ENCODE assay signal across 19 cellular contexts in the genomic region with DNA sequence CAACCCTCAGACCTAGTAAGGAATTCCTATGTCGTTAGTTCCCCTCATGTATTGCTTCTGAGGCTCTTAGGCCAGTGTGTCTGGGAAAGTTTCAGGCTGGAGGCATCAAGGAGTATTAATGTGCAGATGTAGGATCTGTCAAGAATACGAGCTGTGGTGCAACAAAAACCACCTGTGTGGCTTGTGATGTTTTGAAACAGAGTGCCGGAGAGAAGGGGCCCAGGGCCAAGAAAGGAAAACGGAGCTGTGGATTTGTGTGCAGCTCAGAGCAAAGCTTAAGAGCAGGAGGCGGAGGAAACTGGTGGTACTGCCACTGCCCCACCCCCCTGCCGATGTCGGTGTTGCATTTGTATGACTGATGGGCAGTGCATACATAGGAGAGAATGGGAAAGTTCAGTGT.
DNase-seq lines count a peak whose midpoint lies in the region; ATAC-seq and TF ChIP-seq lines count a peak whose summit lies in the region.
"Had no signal": no experiment of that assay in that cellular context is flagged by ENCODE, and none has a peak within 500 bp of the region (broad histone marks: within the 10 kb centered on the region; RNA-seq: fewer than 3 reads in every experiment).

No MANE protein-coding gene starts in this region.

- no peak overlapping the region for H3K4me3 ChIP-seq in gastroesophageal sphincter
- H3K4me3 ChIP-seq in sigmoid colon: no peak overlapping the region
- H3K4me3 ChIP-seq: SJSA1 had no signal

- TF ChIP-seq CTCF in gastroesophageal sphincter (IDR thresholded peaks at IDR 0.05) (peak in 1 of 4 experiments; percentile 18), sigmoid colon (IDR thresholded peaks at IDR 0.05) (no peak)

- intact Hi-C loops in sigmoid colon (cut with DNase I): no loop called here

- H3K27me3 ChIP-seq in gastroesophageal sphincter (no peaks in the 10 kb centered on the region), sigmoid colon (no peaks in the 10 kb centered on the region)
- H3K27me3 ChIP-seq: SJSA1 had no signal

- 12 to 13% methylated on average over 6 to 7 of the region's 7 CpGs for WGBS in gastroesophageal sphincter (ENCODE audit: low coverage in 1 of 2), 2 donors
- 83 to 92% methylated on average over 7 of the region's 7 CpGs for whole genome bisulfite sequencing in sigmoid colon, 2 donors

- TF ChIP-seq EP300 in gastroesophageal sphincter (IDR thresholded peaks at IDR 0.05) (no peak), sigmoid colon (IDR thresholded peaks at IDR 0.05) (no peak)

- peak; percentile 81 for ATAC-seq in gastroesophageal sphincter
- ATAC-seq in GM19328 (IDR thresholded peaks at IDR 0.05; ENCODE audit: unreplicated experiment): no peak
- ATAC-seq: PC-3 had no signal

- TF ChIP-seq POLR2A in gastroesophageal sphincter (IDR thresholded peaks at IDR 0.05): no peak
- TF ChIP-seq POLR2A in sigmoid colon (IDR thresholded peaks at IDR 0.05): no peak

- peak overlapping the region; percentile 62 to 82 (median 70) for H3K27ac ChIP-seq in gastroesophageal sphincter
- peak overlapping the region in 1 of 4 donors; percentile 70 for H3K27ac ChIP-seq in sigmoid colon
- H3K27ac ChIP-seq: RWPE1, SJSA1 had no signal

- no peaks in the 10 kb centered on the region for H3K9me3 ChIP-seq in gastroesophageal sphincter
- H3K9me3 ChIP-seq in sigmoid colon: no peaks in the 10 kb centered on the region
- H3K9me3 ChIP-seq: SJSA1 had no signal

- DNase-seq in amniotic epithelial cell (ENCODE audit: low read depth) (peak; percentile 71), left kidney (ENCODE audit: low read depth, low spot score) (peak; percentile 88), sigmoid colon (peak; percentile 76), D341Med (ENCODE audit: low spot score) (no peak), CD1c-positive myeloid dendritic cell (ENCODE audit: extremely low spot score) (no peak), NOMO-1 (lab: John Stamatoyannopoulos, UW; ENCODE audit: unreplicated experiment in 2 of 2) (no peak)
- DNase-seq: AML-193, DMS53, GOT3, KBM-7, NCI-H1436, NCI-H2029 treated with DMSO at 0.1 percent for 48 hours, NCI-H510A, NCI-H774, PC-3 had no signal

- peaks cover 8 to 43% (median 14%) of the 10 kb centered on the region in 3 donors for H3K4me1 ChIP-seq in gastroesophageal sphincter
- peaks cover 0 to 8% (median 2%) of the 10 kb centered on the region in 4 donors for H3K4me1 ChIP-seq in sigmoid colon
- H3K4me1 ChIP-seq: SJSA1 had no signal

- H3K36me3 ChIP-seq in gastroesophageal sphincter (no peaks in the 10 kb centered on the region), sigmoid colon (no peaks in the 10 kb centered on the region)
- H3K36me3 ChIP-seq: SJSA1 had no signal

Comparison
In these comparisons a context has a peak if more than half of its experiments do, and no peak if none do; other contexts are left out.
1. DNase-seq: peak in amniotic epithelial cell (single experiment), left kidney (single experiment) and sigmoid colon (single experiment); none in D341Med (single experiment), CD1c-positive myeloid dendritic cell (single experiment) and NOMO-1 (0 of 2).